ENCODE assay signal across 17 cellular contexts in genomic region chr2:30777662-30778505, GRCh38. TPM values are rescaled to one million over a fixed set of nuclear protein-coding genes. Genes with fewer than 3 reads are reported as not detected.
DNase-seq lines count a peak whose midpoint lies in the region; ATAC-seq and TF ChIP-seq lines count a peak whose summit lies in the region.
"Had no signal": no experiment of that assay in that cellular context is flagged by ENCODE, and none has a peak within 500 bp of the region (broad histone marks: within the 10 kb centered on the region; RNA-seq: fewer than 3 reads in every experiment).

No MANE protein-coding gene starts in this region.

- H3K36me3 ChIP-seq in colonic mucosa = no peaks in the 10 kb centered on the region
- H3K36me3 ChIP-seq in stomach = peaks cover 0 to 23% (median 12%) of the 10 kb centered on the region in 4 donors

- no peak overlapping the region for H3K9ac ChIP-seq in colonic mucosa (ENCODE audit: low read depth in 2 of 2, low read length in 2 of 2)
- H3K9ac ChIP-seq: KMS-11, SK-N-SH had no signal

- H3K4me1 ChIP-seq in colonic mucosa (no peaks in the 10 kb centered on the region), stomach (peaks cover 0 to 8% (median 1%) of the 10 kb centered on the region in 4 donors)

- H3K27ac ChIP-seq in colonic mucosa = peak overlapping the region; percentile 66
- H3K27ac ChIP-seq in stomach = no peak overlapping the region
- H3K27ac ChIP-seq: KMS-11 had no signal

- no peak for ATAC-seq in HG03025 (IDR thresholded peaks at IDR 0.05; ENCODE audit: low FRiP score, unreplicated experiment)
- no peak for ATAC-seq in HG02870 (IDR thresholded peaks at IDR 0.05; ENCODE audit: unreplicated experiment)
- no peak for ATAC-seq in GM21447 (IDR thresholded peaks at IDR 0.05; ENCODE audit: unreplicated experiment)
- ATAC-seq: Right ventricle myocardium inferior had no signal

- in situ Hi-C loops in G401 (cut with HindIII; ENCODE audit: low sequenced_read_pairs) = no loop called here

- DNase-seq in NCI-H526 (lab: John Stamatoyannopoulos, UW) (peak; percentile 30 to 43), colonic mucosa (peak; percentile 24), mesenteric fat pad (ENCODE audit: low spot score) (peak; percentile 71), stomach (peak; percentile 3), G401 (ENCODE audit: low spot score) (no peak)
- DNase-seq: COR-L47, EL, NCI-H1436 treated with DMSO at 0.1 percent for 48 hours, NCI-H2081 treated with DMSO at 0.1 percent for 48 hours, NCI-H510A, SK-N-SH had no signal

- intact Hi-C loops in colonic mucosa (cut with DNase I) = no loop called here
- intact Hi-C loops in stomach (cut with DNase I; ENCODE audit: low total_unique reads) = no loop called here

- 63 to 70% (median 68%) methylated on average over 12 of the region's 12 CpGs for WGBS in stomach, 5 donors

- H3K4me3 ChIP-seq in colonic mucosa (no peak overlapping the region), stomach (no peak overlapping the region)

- H3K9me3 ChIP-seq in colonic mucosa = no peaks in the 10 kb centered on the region
- H3K9me3 ChIP-seq in stomach = no peaks in the 10 kb centered on the region
- H3K9me3 ChIP-seq: SK-N-SH had no signal

- no peak for TF ChIP-seq POLR2A in stomach (IDR thresholded peaks at IDR 0.05)

- TF ChIP-seq EP300 in stomach (IDR thresholded peaks at IDR 0.05) = no peak

- no peak for TF ChIP-seq CTCF in colonic mucosa (IDR thresholded peaks at IDR 0.05)
- TF ChIP-seq CTCF in stomach (IDR thresholded peaks at IDR 0.05) = no peak

- H3K27me3 ChIP-seq in colonic mucosa (no peaks in the 10 kb centered on the region), stomach (peaks cover 0 to 6% (median 0%) of the 10 kb centered on the region in 3 donors)

RNA-seq across cellular contexts. Expression of gene CAPN13, which starts 29.4 kb away (rescaled TPM):
- total RNA-seq in colonic mucosa = 10 to 100 TPM; 25.5 to 31.2 TPM
- not detected for total RNA-seq in mesenteric fat pad
- total RNA-seq in stomach = 10 to 100 TPM in 4 of 5 donors, 1 to 10 TPM in 1; 6.4 to 93.3 (median 57.1) TPM
- 10 to 100 TPM; 20.3 to 34.3 (median 26.0) TPM for polyA plus RNA-seq in stomach
- total RNA-seq in G401 (2014; rRNA removed; shearing (Covaris generic)) = not detected in 2 replicates
- total RNA-seq: M059J, Right ventricle myocardium inferior had no signal
- polyA plus RNA-seq: SK-N-SH had no signal
